ENCODE assay signal across 22 cellular contexts in the genomic region with DNA sequence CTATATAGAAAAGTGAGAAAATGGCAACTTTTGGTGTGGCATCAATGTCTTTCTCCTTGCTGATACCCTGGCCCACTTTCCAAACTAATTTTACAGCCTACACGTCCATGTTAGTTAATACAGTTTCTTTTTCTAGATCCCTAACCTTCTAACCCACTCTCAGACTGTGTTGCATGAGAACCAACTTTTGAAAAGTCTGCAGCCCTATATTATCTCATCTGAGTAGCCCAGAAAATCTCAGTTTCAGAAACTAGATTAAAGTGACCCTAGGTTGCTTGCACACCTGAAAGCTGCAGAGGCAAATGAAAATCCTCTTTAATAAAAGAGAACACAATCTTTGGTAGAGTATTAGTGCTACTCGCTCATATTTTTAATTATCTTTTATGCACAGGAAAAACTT.
DNase-seq lines count a peak whose midpoint lies in the region; ATAC-seq, FAIRE-seq and TF ChIP-seq lines count a peak whose summit lies in the region.
"Had no signal": no experiment of that assay in that cellular context is flagged by ENCODE, and none has a peak within 500 bp of the region (broad histone marks: within the 10 kb centered on the region; RNA-seq: fewer than 3 reads in every experiment).

No MANE protein-coding gene starts in this region.

- no peaks in the 10 kb centered on the region for H3K9me3 ChIP-seq in pancreas
- peaks cover 8% of the 10 kb centered on the region for H3K9me3 ChIP-seq in neural progenitor cell (ENCODE audit: low read depth)
- H3K9me3 ChIP-seq: MG63 had no signal

- H3K9ac ChIP-seq in neural progenitor cell: no peak overlapping the region

- H3K27me3 Mint-ChIP-seq in activated T-helper 17 cell treated with anti-CD3 and anti-CD28 coated beads, Interleukin-2, amount 50 U/mL, for 72 hours: no peaks in the 10 kb centered on the region
- peaks cover 2% of the 10 kb centered on the region for H3K27me3 Mint-ChIP-seq in neural progenitor cell (ENCODE audit: insufficient read depth, low read depth)

- H3K4me3 Mint-ChIP-seq in activated T-helper 17 cell treated with anti-CD3 and anti-CD28 coated beads, Interleukin-2, amount 50 U/mL, for 72 hours: no peak overlapping the region
- H3K4me3 Mint-ChIP-seq in neural progenitor cell: no peak overlapping the region
- H3K4me3 Mint-ChIP-seq: activated CD4-positive, alpha-beta T cell treated with anti-CD3 and anti-CD28 coated beads for 36 hours; nephron had no signal

- no peaks in the 10 kb centered on the region for H3K36me3 ChIP-seq in pancreas
- H3K36me3 ChIP-seq in neural progenitor cell: peaks cover 9% of the 10 kb centered on the region
- H3K36me3 ChIP-seq: cardiac muscle cell, MG63 had no signal

- no peaks in the 10 kb centered on the region for H3K4me1 Mint-ChIP-seq in activated T-helper 17 cell treated with anti-CD3 and anti-CD28 coated beads, Interleukin-2, amount 50 U/mL, for 72 hours
- H3K4me1 Mint-ChIP-seq in neural progenitor cell: no peaks in the 10 kb centered on the region
- H3K4me1 Mint-ChIP-seq: activated CD4-positive, alpha-beta T cell treated with anti-CD3 and anti-CD28 coated beads for 36 hours had no signal

- intact Hi-C loops in pancreas (cut with DNase I): no loop called here
- intact Hi-C loops in left ventricle myocardium superior (cut with micrococcal nuclease): no loop called here

- H3K9me3 Mint-ChIP-seq in activated T-helper 17 cell treated with anti-CD3 and anti-CD28 coated beads, Interleukin-2, amount 50 U/mL, for 72 hours: peaks cover 17% of the 10 kb centered on the region
- peaks cover 19% of the 10 kb centered on the region for H3K9me3 Mint-ChIP-seq in neural progenitor cell

- no peaks in the 10 kb centered on the region for H3K27me3 ChIP-seq in pancreas
- H3K27me3 ChIP-seq in neural progenitor cell: no peaks in the 10 kb centered on the region
- H3K27me3 ChIP-seq: cardiac muscle cell, MG63 had no signal

- H3K27ac ChIP-seq in pancreas (no peak overlapping the region), neural progenitor cell (no peak overlapping the region)
- H3K27ac ChIP-seq: cardiac muscle cell, psoas muscle had no signal

- ATAC-seq in GM18870 (IDR thresholded peaks at IDR 0.05; ENCODE audit: unreplicated experiment) (peak; percentile 64), GM21619 (IDR thresholded peaks at IDR 0.05; ENCODE audit: unreplicated experiment) (peak; percentile 47), HG03039 (IDR thresholded peaks at IDR 0.05; ENCODE audit: unreplicated experiment) (peak; percentile 81), pancreas (no peak), left ventricle myocardium superior (no peak)
- peak; percentile 23 for ATAC-seq in activated T-helper 17 cell treated with anti-CD3 and anti-CD28 coated beads, Interleukin-2, amount 50 U/mL, for 72 hours (replicated peaks)
- ATAC-seq: activated CD4-positive, alpha-beta T cell treated with anti-CD3 and anti-CD28 coated beads for 36 hours; HepG2; psoas muscle had no signal

- H4K20me1 ChIP-seq in neural progenitor cell (ENCODE audit: low read depth): no peaks in the 10 kb centered on the region

- H3K27ac Mint-ChIP-seq in activated T-helper 17 cell treated with anti-CD3 and anti-CD28 coated beads, Interleukin-2, amount 50 U/mL, for 72 hours: no peak overlapping the region
- no peak overlapping the region for H3K27ac Mint-ChIP-seq in neural progenitor cell
- H3K27ac Mint-ChIP-seq: activated CD4-positive, alpha-beta T cell treated with anti-CD3 and anti-CD28 coated beads for 36 hours; nephron had no signal

- no peak overlapping the region for H3K4me2 ChIP-seq in neural progenitor cell

- H2AFZ ChIP-seq in neural progenitor cell (replicated peaks): no peak overlapping the region

- no peaks in the 10 kb centered on the region for H3K36me3 Mint-ChIP-seq in activated T-helper 17 cell treated with anti-CD3 and anti-CD28 coated beads, Interleukin-2, amount 50 U/mL, for 72 hours (ENCODE audit: low read depth)
- no peaks in the 10 kb centered on the region for H3K36me3 Mint-ChIP-seq in neural progenitor cell

- FAIRE-seq in pancreas (lab: Jason Lieb, UNC): no peak
- FAIRE-seq: frontal cortex, HepG2, small intestine had no signal

- H3K4me3 ChIP-seq in pancreas (no peak overlapping the region), neural progenitor cell (no peak overlapping the region)
- H3K4me3 ChIP-seq: cardiac muscle cell, MG63, psoas muscle had no signal

- H3K4me1 ChIP-seq in pancreas (no peaks in the 10 kb centered on the region), neural progenitor cell (no peaks in the 10 kb centered on the region)
- H3K4me1 ChIP-seq: psoas muscle had no signal

- no peaks in the 10 kb centered on the region for H3K79me2 ChIP-seq in neural progenitor cell (ENCODE audit: low read depth)

- 48 to 49% methylated on average over 2 of the region's 2 CpGs for WGBS in pancreas, 2 donors

- TF ChIP-seq CTCF in pancreas (IDR thresholded peaks at IDR 0.05) (no peak), neural progenitor cell (IDR thresholded peaks at IDR 0.05) (no peak)

- no peak for DNase-seq in pancreas
- DNase-seq in left ventricle myocardium superior: no peak
- DNase-seq in neural progenitor cell (ENCODE audit: low spot score): no peak
- DNase-seq: activated CD4-positive, alpha-beta T cell treated with anti-CD3 and anti-CD28 coated beads for 36 hours; activated gamma-delta T cell; AML-193; amniotic stem cell; erythroblast; MG63; NCI-H187; NCI-H446; psoas muscle; small intestine; stimulated activated CD4-positive, alpha-beta T cell treated with anti-CD3 and anti-CD28 coated beads, Interleukin-4, amount 100 ng/mL, for 1 hour had no signal

- H3F3A ChIP-seq in neural progenitor cell (ENCODE audit: low read depth): no peaks in the 10 kb centered on the region

Comparison
In these comparisons a context has a peak if more than half of its experiments do, and no peak if none do; other contexts are left out.
1. ATAC-seq: peak in GM18870 (single experiment), GM21619 (single experiment), HG03039 (single experiment) and activated T-helper 17 cell treated with anti-CD3 and anti-CD28 coated beads, Interleukin-2, amount 50 U/mL, for 72 hours (single experiment); none in pancreas (0 of 4) and left ventricle myocardium superior (single experiment).